ENCODE assay signal across 7 cellular contexts in the genomic region with DNA sequence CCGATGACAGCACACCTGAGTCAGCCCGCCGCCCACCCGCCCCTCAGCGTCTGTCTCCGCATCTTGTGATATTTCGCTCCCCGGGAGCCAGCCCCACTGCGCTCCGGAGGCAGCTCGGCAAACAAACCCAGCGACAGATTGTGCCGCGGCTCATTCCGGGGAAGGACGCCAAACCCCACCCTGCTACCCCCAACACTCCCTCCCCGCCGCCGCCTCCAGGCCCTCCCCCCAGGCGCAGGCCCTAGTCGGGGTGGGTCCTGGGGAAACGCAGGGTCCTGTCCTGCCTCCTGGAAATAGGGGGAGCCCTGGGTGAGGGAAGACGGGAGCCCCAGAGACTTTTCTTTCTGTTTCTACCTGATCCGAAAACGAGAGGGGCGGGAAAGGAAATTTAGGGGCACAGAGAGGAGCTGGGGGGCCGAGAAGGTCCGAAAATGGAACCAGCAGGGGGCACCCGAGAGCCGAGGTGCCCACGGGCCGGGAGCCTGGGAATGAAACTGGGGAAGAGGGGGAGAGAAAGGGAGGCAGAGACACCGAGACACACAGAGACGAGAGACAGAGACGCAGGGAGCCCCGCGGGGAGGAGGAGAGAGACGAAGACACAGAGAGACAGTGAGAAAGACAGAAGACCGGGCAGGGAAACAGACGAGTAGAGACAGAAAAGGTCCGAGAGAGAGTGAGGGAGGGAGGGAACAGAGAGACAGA. TPM values are rescaled to one million over a fixed set of nuclear protein-coding genes. Genes with fewer than 3 reads are reported as not detected.
DNase-seq lines count a peak whose midpoint lies in the region; ATAC-seq and TF ChIP-seq lines count a peak whose summit lies in the region.

No MANE protein-coding gene starts in this region.

- H3K4me1 ChIP-seq in esophagus muscularis mucosa: peaks cover 35 to 45% (median 45%) of the 10 kb centered on the region in 4 donors

- peaks cover 25% of the 10 kb centered on the region for H3K4me1 Mint-ChIP-seq in activated CD4-positive, alpha-beta memory T cell treated with anti-CD3 and anti-CD28 coated beads for 36 hours (ENCODE audit: low read depth)
- peaks cover 37% of the 10 kb centered on the region in 2 donors for H3K4me1 Mint-ChIP-seq in natural killer cell treated with Interleukin-12 subunit alpha and Interleukin-12 subunit beta and Interleukin-15 and Interleukin-18, amount 100 ng/mL, for 72 hours (ENCODE audit: low read depth in 2 of 2)
- peaks cover 24% of the 10 kb centered on the region for H3K4me1 Mint-ChIP-seq in type B pancreatic cell (ENCODE audit: unreplicated experiment)

- H3K4me3 Mint-ChIP-seq in activated CD4-positive, alpha-beta memory T cell treated with anti-CD3 and anti-CD28 coated beads for 36 hours: peak overlapping the region; percentile 64
- peak overlapping the region; percentile 88 for H3K4me3 Mint-ChIP-seq in natural killer cell treated with Interleukin-12 subunit alpha and Interleukin-12 subunit beta and Interleukin-15 and Interleukin-18, amount 100 ng/mL, for 72 hours
- peak overlapping the region; percentile 85 for H3K4me3 Mint-ChIP-seq in type B pancreatic cell

- no peaks in the 10 kb centered on the region for H3K36me3 Mint-ChIP-seq in activated CD4-positive, alpha-beta memory T cell treated with anti-CD3 and anti-CD28 coated beads for 36 hours
- H3K36me3 Mint-ChIP-seq in natural killer cell treated with Interleukin-12 subunit alpha and Interleukin-12 subunit beta and Interleukin-15 and Interleukin-18, amount 100 ng/mL, for 72 hours: no peaks in the 10 kb centered on the region
- H3K36me3 Mint-ChIP-seq in type B pancreatic cell: no peaks in the 10 kb centered on the region

- no peaks in the 10 kb centered on the region for H3K9me3 Mint-ChIP-seq in activated CD4-positive, alpha-beta memory T cell treated with anti-CD3 and anti-CD28 coated beads for 36 hours
- H3K9me3 Mint-ChIP-seq in natural killer cell treated with Interleukin-12 subunit alpha and Interleukin-12 subunit beta and Interleukin-15 and Interleukin-18, amount 100 ng/mL, for 72 hours: no peaks in the 10 kb centered on the region
- no peaks in the 10 kb centered on the region for H3K9me3 Mint-ChIP-seq in type B pancreatic cell

- no peak overlapping the region for H3K27ac ChIP-seq in esophagus muscularis mucosa (replicated peaks in 1 of 4)

- H3K4me3 ChIP-seq in MG63 (peak overlapping the region; percentile 24), esophagus muscularis mucosa (peak overlapping the region; percentile 45 to 64 (median 50))

- POLR2A ChIA-PET in activated CD4-positive, alpha-beta memory T cell treated with anti-CD3 and anti-CD28 coated beads for 36 hours (lab: Charles Lee): interaction anchor here (1.1 to 1.2 kb wide), 2 partner anchors 25 to 243 kb away, joined by 3 read pairs; no protein-coding TSS in a partner anchor

- H3K27me3 Mint-ChIP-seq in activated CD4-positive, alpha-beta memory T cell treated with anti-CD3 and anti-CD28 coated beads for 36 hours: peaks cover 39% of the 10 kb centered on the region
- H3K27me3 Mint-ChIP-seq in natural killer cell treated with Interleukin-12 subunit alpha and Interleukin-12 subunit beta and Interleukin-15 and Interleukin-18, amount 100 ng/mL, for 72 hours: peaks cover 26 to 45% of the 10 kb centered on the region in 2 donors
- H3K27me3 Mint-ChIP-seq in type B pancreatic cell: peaks cover 82% of the 10 kb centered on the region

- WGBS in esophagus muscularis mucosa: under 1% methylated on average over 19 of the region's 41 CpGs

- CTCF ChIA-PET in activated CD4-positive, alpha-beta memory T cell treated with anti-CD3 and anti-CD28 coated beads for 36 hours (lab: Charles Lee): interaction anchor here (0.6 to 6.7 kb wide), 52 partner anchors 9 to 1065 kb away, joined by 3 to 185 read pairs (median 6); a partner anchor contains a TSS

- peak; percentile 65 for DNase-seq in GM10266 (ENCODE audit: extremely low spot score)
- DNase-seq in MG63: no peak
- peak; percentile 63 for DNase-seq in activated CD4-positive, alpha-beta memory T cell treated with anti-CD3 and anti-CD28 coated beads for 36 hours
- no peak for DNase-seq in esophagus muscularis mucosa (ENCODE audit: extremely low spot score)
- no peak for DNase-seq in natural killer cell treated with Interleukin-12 subunit alpha and Interleukin-12 subunit beta and Interleukin-15 and Interleukin-18, amount 100 ng/mL, for 72 hours (ENCODE audit: low spot score)
- DNase-seq in type B pancreatic cell (ENCODE audit: extremely low spot score, unreplicated experiment): no peak
- no peak for DNase-seq in effector CD4-positive, alpha-beta T cell

- peaks cover 13% of the 10 kb centered on the region for H3K27me3 ChIP-seq in MG63
- H3K27me3 ChIP-seq in esophagus muscularis mucosa: peaks cover 0 to 78% (median 29%) of the 10 kb centered on the region in 4 donors

- peak; percentile 74 for TF ChIP-seq CTCF in GM10266 (IDR thresholded peaks at IDR 0.05; ENCODE audit: control insufficient read depth, insufficient read depth, low read depth, missing control alignments)
- peak; percentile 63 to 78 (median 72) for TF ChIP-seq CTCF in esophagus muscularis mucosa (IDR thresholded peaks at IDR 0.05)
- peak; percentile 88 for TF ChIP-seq CTCF in type B pancreatic cell (conservative IDR thresholded peaks at IDR 0.05)

- intact Hi-C loops in activated CD4-positive, alpha-beta memory T cell treated with anti-CD3 and anti-CD28 coated beads for 36 hours (cut with micrococcal nuclease): loop anchor here (1.0 to 5.0 kb wide), 5 partner anchors 34 to 186 kb away; a partner anchor contains a TSS
- intact Hi-C loops in esophagus muscularis mucosa (cut with DNase I): loop anchor here (5.0 to 10.0 kb wide), 3 partner anchors 114 to 1054 kb away; a partner anchor contains a TSS

- TF ChIP-seq EP300 in esophagus muscularis mucosa (IDR thresholded peaks at IDR 0.05): no peak

- H3K9me3 ChIP-seq in MG63 (no peaks in the 10 kb centered on the region), esophagus muscularis mucosa (no peaks in the 10 kb centered on the region)

- no peak for TF ChIP-seq POLR2A in esophagus muscularis mucosa (IDR thresholded peaks at IDR 0.05; ENCODE audit: low read depth)

- peak; percentile 37 to 50 for ATAC-seq in natural killer cell treated with Interleukin-12 subunit alpha and Interleukin-12 subunit beta and Interleukin-15 and Interleukin-18, amount 100 ng/mL, for 72 hours

- no peak overlapping the region for H3K27ac Mint-ChIP-seq in activated CD4-positive, alpha-beta memory T cell treated with anti-CD3 and anti-CD28 coated beads for 36 hours
- peak overlapping the region in 1 of 2 donors; percentile 36 for H3K27ac Mint-ChIP-seq in natural killer cell treated with Interleukin-12 subunit alpha and Interleukin-12 subunit beta and Interleukin-15 and Interleukin-18, amount 100 ng/mL, for 72 hours
- H3K27ac Mint-ChIP-seq in type B pancreatic cell: peak overlapping the region; percentile 73

- no peaks in the 10 kb centered on the region for H3K36me3 ChIP-seq in MG63
- H3K36me3 ChIP-seq in esophagus muscularis mucosa: no peaks in the 10 kb centered on the region

RNA-seq across cellular contexts. Expression of a gene that starts 1.8 kb away (rescaled TPM):
- 0.03 and 1.6 TPM in 2 replicates for total RNA-seq in MG63 (2014; rRNA removed; shearing (Covaris generic); ENCODE audit: low replicate concordance)
- total RNA-seq in activated CD4-positive, alpha-beta memory T cell treated with anti-CD3 and anti-CD28 coated beads for 36 hours: under 1 TPM; 0.36 to 0.51 TPM
- total RNA-seq in esophagus muscularis mucosa (1 to 10 TPM in 1 of 4 donors, under 1 TPM in 2, not detected in 1; 0.33 to 1.1 (median 0.91) TPM), type B pancreatic cell (ENCODE audit: low replicate concordance) (8.6 and 10.4 TPM in 2 replicates)
- not detected for total RNA-seq in natural killer cell treated with Interleukin-12 subunit alpha and Interleukin-12 subunit beta and Interleukin-15 and Interleukin-18, amount 100 ng/mL, for 72 hours

RNA-seq across cellular contexts. Expression of a gene that starts 31.6 kb away (rescaled TPM):
- 73.1 and 84.3 TPM in 2 replicates for total RNA-seq in MG63 (2014; rRNA removed; shearing (Covaris generic); ENCODE audit: low replicate concordance)
- total RNA-seq in activated CD4-positive, alpha-beta memory T cell treated with anti-CD3 and anti-CD28 coated beads for 36 hours: 100 to 1,000 TPM; 170 to 186 TPM
- total RNA-seq in esophagus muscularis mucosa: 10 to 100 TPM; 26.6 to 90.4 (median 77.0) TPM
- 100 to 1,000 TPM in 1 of 2 donors, 10 to 100 TPM in 1; 86.9 to 308 TPM for total RNA-seq in natural killer cell treated with Interleukin-12 subunit alpha and Interleukin-12 subunit beta and Interleukin-15 and Interleukin-18, amount 100 ng/mL, for 72 hours
- 14.0 and 20.4 TPM in 2 replicates for total RNA-seq in type B pancreatic cell (ENCODE audit: low replicate concordance)

RNA-seq across cellular contexts. Expression of a gene that starts 56.9 kb away (rescaled TPM):
- 3.2 and 4.0 TPM in 2 replicates for total RNA-seq in MG63 (2014; rRNA removed; shearing (Covaris generic); ENCODE audit: low replicate concordance)
- 10 to 100 TPM; 23.1 to 23.3 TPM for total RNA-seq in activated CD4-positive, alpha-beta memory T cell treated with anti-CD3 and anti-CD28 coated beads for 36 hours
- total RNA-seq in esophagus muscularis mucosa: 10 to 100 TPM; 17.7 to 33.2 (median 23.5) TPM
- 10 to 100 TPM in 1 of 2 donors, 1 to 10 TPM in 1; 4.2 to 16.5 TPM for total RNA-seq in natural killer cell treated with Interleukin-12 subunit alpha and Interleukin-12 subunit beta and Interleukin-15 and Interleukin-18, amount 100 ng/mL, for 72 hours
- 19.0 and 20.8 TPM in 2 replicates for total RNA-seq in type B pancreatic cell (ENCODE audit: low replicate concordance)

Comparison
In these comparisons a context has a peak if more than half of its experiments do, and no peak if none do; other contexts are left out.
1. DNase-seq: peak in GM10266 (single experiment) and activated CD4-positive, alpha-beta memory T cell treated with anti-CD3 and anti-CD28 coated beads for 36 hours (single experiment); none in MG63 (single experiment), esophagus muscularis mucosa (single experiment), natural killer cell treated with Interleukin-12 subunit alpha and Interleukin-12 subunit beta and Interleukin-15 and Interleukin-18, amount 100 ng/mL, for 72 hours (single experiment), type B pancreatic cell (single experiment) and effector CD4-positive, alpha-beta T cell (single experiment).
2. Peak in every context shown above with its lines, with median percentiles within 50 percentile points of each other: CTCF ChIP-seq and H3K4me3 Mint-ChIP-seq.